ENCODE assay signal across 8 cellular contexts in the genomic region with DNA sequence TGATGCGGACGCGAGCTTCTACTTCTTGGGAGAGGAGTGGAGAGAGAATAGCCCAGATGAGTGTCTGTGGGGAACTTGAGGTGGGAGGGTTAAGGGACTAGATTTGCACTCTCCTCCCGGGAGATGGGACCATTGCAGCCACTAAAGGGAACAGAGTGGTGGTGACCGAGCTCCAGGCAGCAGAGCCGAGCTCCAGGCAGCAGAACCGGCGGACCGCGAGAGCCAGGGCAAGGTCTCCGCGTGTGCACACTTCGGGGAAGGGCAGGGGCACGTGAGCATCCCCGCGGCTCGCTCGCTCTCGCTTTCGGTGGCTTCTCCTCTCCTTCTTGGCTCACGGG. TPM values are rescaled to one million over a fixed set of nuclear protein-coding genes. Genes with fewer than 3 reads are reported as not detected.
A peak's percentile ranks its signal among the peaks of the same experiment; 100 is the strongest.
DNase-seq lines count a peak whose midpoint lies in the region; ATAC-seq and TF ChIP-seq lines count a peak whose summit lies in the region.

No MANE protein-coding gene starts in this region.

- H3K27me3 Mint-ChIP-seq in naive thymus-derived CD4-positive, alpha-beta T cell, result peaks cover 58 to 82% (median 68%) of the 10 kb centered on the region in 5 donors

- POLR2A ChIA-PET in naive thymus-derived CD4-positive, alpha-beta T cell (lab: Charles Lee), result interaction anchor here (0.5 to 0.6 kb wide), 2 partner anchors 55 to 249 kb away, joined by 3 read pairs; no protein-coding TSS in a partner anchor

- no peak for TF ChIP-seq CTCF in AG10803 (conservative IDR thresholded peaks at IDR 0.05; ENCODE audit: low read length)

- CTCF ChIA-PET in naive thymus-derived CD4-positive, alpha-beta T cell (lab: Charles Lee), result no interaction called here

- H3K9me3 Mint-ChIP-seq in naive thymus-derived CD4-positive, alpha-beta T cell, result no peaks in the 10 kb centered on the region

- H3K27me3 ChIP-seq in duodenal mucosa (ENCODE audit: control insufficient read depth in 1 of 2, insufficient read depth in 2 of 2, low read length in 2 of 2), result peaks cover 53 to 68% of the 10 kb centered on the region in 2 donors
- peaks cover 6 to 21% of the 10 kb centered on the region in 2 donors for H3K27me3 ChIP-seq in naive thymus-derived CD4-positive, alpha-beta T cell (ENCODE audit: control insufficient read depth in 2 of 2, insufficient read depth in 2 of 2, low read length in 2 of 2)

- H3K9ac ChIP-seq in duodenal mucosa (ENCODE audit: low read depth in 1 of 2, low read length in 2 of 2), result no peak overlapping the region

- H3K9me3 ChIP-seq in duodenal mucosa (ENCODE audit: control insufficient read depth in 1 of 2, low read length in 2 of 2), result no peaks in the 10 kb centered on the region
- H3K9me3 ChIP-seq in naive thymus-derived CD4-positive, alpha-beta T cell (ENCODE audit: control insufficient read depth in 2 of 3, low read length in 3 of 3), result no peaks in the 10 kb centered on the region

- no peak for DNase-seq in AG10803 (ENCODE audit: low read depth)
- DNase-seq in M059J (ENCODE audit: low read depth), result peak; percentile 11
- DNase-seq in naive thymus-derived CD4-positive, alpha-beta T cell, result no peak
- no peak for DNase-seq in cerebellar nuclear complex (lab: John Stamatoyannopoulos, UW)
- no peak for DNase-seq in GF-D8 (lab: John Stamatoyannopoulos, UW)
- DNase-seq in D341Med (ENCODE audit: low spot score), result no peak
- no peak for DNase-seq in NOMO-1 treated with DMSO at 0.1 percent for 48 hours (lab: John Stamatoyannopoulos, UW; ENCODE audit: unreplicated experiment)

- no peaks in the 10 kb centered on the region for H3K36me3 ChIP-seq in duodenal mucosa (ENCODE audit: control insufficient read depth in 1 of 2, insufficient read depth in 2 of 2, low read length in 2 of 2)
- no peaks in the 10 kb centered on the region for H3K36me3 ChIP-seq in naive thymus-derived CD4-positive, alpha-beta T cell (ENCODE audit: control insufficient read depth in 2 of 3, insufficient read depth in 3 of 3, low read length in 3 of 3)

- intact Hi-C loops in naive thymus-derived CD4-positive, alpha-beta T cell (cut with micrococcal nuclease), result no loop called here

- no peak overlapping the region for H3K27ac ChIP-seq in duodenal mucosa (ENCODE audit: low read depth, low read length)
- H3K27ac ChIP-seq in naive thymus-derived CD4-positive, alpha-beta T cell (ENCODE audit: low read depth, low read length), result no peak overlapping the region

- peak overlapping the region; percentile 60 to 85 (median 76) for H3K4me3 Mint-ChIP-seq in naive thymus-derived CD4-positive, alpha-beta T cell

- H3K4me3 ChIP-seq in AG10803 (ENCODE audit: low read length) (peak overlapping the region; percentile 45), duodenal mucosa (ENCODE audit: low read depth in 1 of 2, low read length in 2 of 2) (peak overlapping the region; percentile 40 to 59)
- H3K4me3 ChIP-seq in naive thymus-derived CD4-positive, alpha-beta T cell (ENCODE audit: low read length), result peak overlapping the region; percentile 46

- peak; percentile 20 for ATAC-seq in naive thymus-derived CD4-positive, alpha-beta T cell

- no peak overlapping the region for H3K27ac Mint-ChIP-seq in naive thymus-derived CD4-positive, alpha-beta T cell

- H3K36me3 Mint-ChIP-seq in naive thymus-derived CD4-positive, alpha-beta T cell, result peaks cover 0 to 4% (median 0%) of the 10 kb centered on the region in 5 donors

- peaks cover 0 to 25% (median 20%) of the 10 kb centered on the region in 7 donors for H3K4me1 Mint-ChIP-seq in naive thymus-derived CD4-positive, alpha-beta T cell

- peaks cover 6 to 7% of the 10 kb centered on the region in 2 donors for H3K4me1 ChIP-seq in duodenal mucosa (ENCODE audit: control insufficient read depth in 1 of 2, insufficient read depth in 2 of 2, low read length in 2 of 2)
- peaks cover 0 to 7% of the 10 kb centered on the region in 2 donors for H3K4me1 ChIP-seq in naive thymus-derived CD4-positive, alpha-beta T cell (ENCODE audit: control insufficient read depth in 2 of 2, insufficient read depth in 2 of 2, low read length in 2 of 2)

RNA-seq across cellular contexts. Expression of gene IGDCC3, which starts 1.1 kb away (rescaled TPM):
- total RNA-seq in M059J (2014; rRNA removed; shearing (Covaris generic)), result not detected in 2 replicates
- not detected for total RNA-seq in naive thymus-derived CD4-positive, alpha-beta T cell
- polyA plus RNA-seq in naive thymus-derived CD4-positive, alpha-beta T cell, result not detected

RNA-seq across cellular contexts. Expression of gene IGDCC4, which starts 46.0 kb away (rescaled TPM):
- total RNA-seq in M059J (2014; rRNA removed; shearing (Covaris generic)), result 0.10 and 0.15 TPM in 2 replicates
- under 1 TPM in 4 of 5 experiments, not detected in 1; 0.08 to 0.34 (median 0.14) TPM for total RNA-seq in naive thymus-derived CD4-positive, alpha-beta T cell
- polyA plus RNA-seq in naive thymus-derived CD4-positive, alpha-beta T cell, result under 1 TPM in 1 of 2 donors, not detected in 1; 0.12 TPM
